In the genomic region with DNA sequence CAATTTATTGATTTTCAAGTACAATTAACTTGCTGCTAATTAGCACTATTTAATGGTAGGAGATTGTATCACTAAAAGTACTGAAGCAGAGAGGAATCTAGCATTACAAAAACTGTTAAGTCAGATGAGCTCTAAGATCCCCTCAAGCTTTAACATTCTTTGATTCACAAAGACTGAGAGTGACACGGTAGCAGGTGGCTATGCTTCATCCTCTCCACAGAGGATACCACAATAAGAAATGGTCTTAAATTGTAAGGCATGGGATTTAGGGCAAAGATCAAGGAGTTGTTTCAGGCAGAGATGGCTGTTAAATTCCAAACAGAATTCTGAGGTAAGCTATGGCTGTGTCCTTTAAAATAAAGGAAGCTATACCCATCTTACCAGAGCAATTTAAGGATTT, we compare ENCODE assay signal across 22 cellular contexts.
DNase-seq lines count a peak whose midpoint lies in the region; ATAC-seq and TF ChIP-seq lines count a peak whose summit lies in the region.
"Had no signal": no experiment of that assay in that cellular context is flagged by ENCODE, and none has a peak within 500 bp of the region (broad histone marks: within the 10 kb centered on the region; RNA-seq: fewer than 3 reads in every experiment).

No MANE protein-coding gene starts in this region.

- H2AFZ ChIP-seq in GM23338 = no peak overlapping the region

- H3K4me1 Mint-ChIP-seq in GM23338 = peaks cover 2% of the 10 kb centered on the region; the same call in 2 of the 3 replicates
- H3K4me1 Mint-ChIP-seq in HFFc6 (ENCODE audit: low read depth) = peaks cover 53% of the 10 kb centered on the region

- H3K27me3 Mint-ChIP-seq in GM23338 (ENCODE audit: insufficient read depth, low read depth, poor library complexity) (peaks cover 3% of the 10 kb centered on the region), HFFc6 (ENCODE audit: insufficient read depth) (no peaks in the 10 kb centered on the region; the same call in 1 of the 2 replicates)
- H3K27me3 Mint-ChIP-seq: CD4-positive, alpha-beta T cell had no signal

- no peaks in the 10 kb centered on the region for H3K27me3 ChIP-seq in GM23338 (ENCODE audit: insufficient read depth)
- H3K27me3 ChIP-seq: BLaER1 treated with 17β-estradiol and CSF1 and Interleukin-3, amounts not matched to agents 10 nM and 100 nM had no signal

- peak; percentile 37 for DNase-seq in GM23338 (ENCODE audit: low spot score)
- no peak for DNase-seq in HFFc6
- peak; percentile 56 for DNase-seq in myocyte (ENCODE audit: low read depth)
- no peak for DNase-seq in activated CD4-positive, alpha-beta T cell treated with anti-CD3 and anti-CD28 coated beads, Interleukin-2, amount 50 U/mL, for 1 hour
- DNase-seq in NCI-H2171 (lab: John Stamatoyannopoulos, UW) = no peak
- DNase-seq: 8988T; ACHN; AML-193; BE2C; CD4-positive, alpha-beta T cell; CD8-positive, alpha-beta memory T cell; DMS 273 treated with DMSO at 0.1 percent for 48 hours; DMS79; EL; GDM1; H9 had no signal

- H3K4me3 ChIP-seq in GM23338 = no peak overlapping the region
- H3K4me3 ChIP-seq: A549; BLaER1 treated with 17β-estradiol and CSF1 and Interleukin-3, amounts not matched to agents 10 nM and 100 nM; GM12878 had no signal

- H3K4me1 ChIP-seq in GM23338 (ENCODE audit: insufficient read depth) = no peaks in the 10 kb centered on the region; the same call in none of the 2 replicates
- H3K4me1 ChIP-seq: BE2C had no signal

- H3K27ac ChIP-seq in GM23338 (ENCODE audit: low read depth) = no peak overlapping the region
- H3K27ac ChIP-seq: BLaER1 treated with 17β-estradiol and CSF1 and Interleukin-3, amounts not matched to agents 10 nM and 100 nM had no signal

- H3K4me3 Mint-ChIP-seq in GM23338 (no peak overlapping the region), HFFc6 (no peak overlapping the region)
- H3K4me3 Mint-ChIP-seq: CD14-positive monocyte; CD4-positive, alpha-beta T cell; CD8-positive, alpha-beta memory T cell; H9 had no signal

- H3K4me2 ChIP-seq in GM23338 = no peak overlapping the region
- H3K4me2 ChIP-seq: A549; BLaER1 treated with 17β-estradiol and CSF1 and Interleukin-3, amounts not matched to agents 10 nM and 100 nM had no signal

- no peaks in the 10 kb centered on the region for H3K79me2 ChIP-seq in GM23338 (replicated peaks; ENCODE audit: insufficient read depth)

- no peaks in the 10 kb centered on the region for H3F3A ChIP-seq in GM23338 (replicated peaks; ENCODE audit: low read depth)

- H3K27ac Mint-ChIP-seq in GM23338 (no peak overlapping the region), HFFc6 (peak overlapping the region; percentile 37)
- H3K27ac Mint-ChIP-seq: CD14-positive monocyte; CD4-positive, alpha-beta T cell; CD8-positive, alpha-beta memory T cell; H9 had no signal

- ATAC-seq in GM23338 (no peak), GM19324 (IDR thresholded peaks at IDR 0.05; ENCODE audit: low FRiP score, unreplicated experiment) (no peak)
- ATAC-seq: A549, GM12878, HCT116 had no signal

- H3K36me3 ChIP-seq in GM23338 (ENCODE audit: insufficient read depth) = no peaks in the 10 kb centered on the region
- H3K36me3 ChIP-seq: BE2C; BLaER1 treated with 17β-estradiol and CSF1 and Interleukin-3, amounts not matched to agents 10 nM and 100 nM had no signal

- TF ChIP-seq CTCF in GM23338 (conservative IDR thresholded peaks at IDR 0.05; ENCODE audit: low read depth in 2 of 2) (no peak), HFFc6 (IDR thresholded peaks at IDR 0.05) (no peak)

- no peaks in the 10 kb centered on the region; the same call in 2 of the 3 replicates for H3K36me3 Mint-ChIP-seq in GM23338 (ENCODE audit: low read depth)
- H3K36me3 Mint-ChIP-seq in HFFc6 (ENCODE audit: low read depth) = peaks cover 13% of the 10 kb centered on the region
- H3K36me3 Mint-ChIP-seq: CD14-positive monocyte; CD8-positive, alpha-beta memory T cell had no signal

- H3K9me3 Mint-ChIP-seq in GM23338 (no peaks in the 10 kb centered on the region), HFFc6 (no peaks in the 10 kb centered on the region)
- H3K9me3 Mint-ChIP-seq: CD14-positive monocyte; CD4-positive, alpha-beta T cell; CD8-positive, alpha-beta memory T cell; H9 had no signal

- no peaks in the 10 kb centered on the region for H4K20me1 ChIP-seq in GM23338 (replicated peaks; ENCODE audit: insufficient read depth)
- H4K20me1 ChIP-seq: BLaER1 treated with 17β-estradiol and CSF1 and Interleukin-3, amounts not matched to agents 10 nM and 100 nM had no signal

- H3K9me2 ChIP-seq in GM23338 (ENCODE audit: insufficient read depth) = no peaks in the 10 kb centered on the region

TF ChIP-seq in GM23338, 12 proteins besides CTCF, POLR2A, EP300 and RAD21:
- TF ChIP-seq CREB1 (CRISPR knock-in tag; IDR thresholded peaks at IDR 0.05; ENCODE audit: low read depth) (no peak), ZNF331 (CRISPR knock-in tag; IDR thresholded peaks at IDR 0.05; ENCODE audit: low read depth) (no peak), STAT1 (IDR thresholded peaks at IDR 0.05; ENCODE audit: unreplicated experiment) (no peak), ZNF114 (CRISPR knock-in tag; IDR thresholded peaks at IDR 0.05) (no peak)
- TF ChIP-seq, protein P1, sequence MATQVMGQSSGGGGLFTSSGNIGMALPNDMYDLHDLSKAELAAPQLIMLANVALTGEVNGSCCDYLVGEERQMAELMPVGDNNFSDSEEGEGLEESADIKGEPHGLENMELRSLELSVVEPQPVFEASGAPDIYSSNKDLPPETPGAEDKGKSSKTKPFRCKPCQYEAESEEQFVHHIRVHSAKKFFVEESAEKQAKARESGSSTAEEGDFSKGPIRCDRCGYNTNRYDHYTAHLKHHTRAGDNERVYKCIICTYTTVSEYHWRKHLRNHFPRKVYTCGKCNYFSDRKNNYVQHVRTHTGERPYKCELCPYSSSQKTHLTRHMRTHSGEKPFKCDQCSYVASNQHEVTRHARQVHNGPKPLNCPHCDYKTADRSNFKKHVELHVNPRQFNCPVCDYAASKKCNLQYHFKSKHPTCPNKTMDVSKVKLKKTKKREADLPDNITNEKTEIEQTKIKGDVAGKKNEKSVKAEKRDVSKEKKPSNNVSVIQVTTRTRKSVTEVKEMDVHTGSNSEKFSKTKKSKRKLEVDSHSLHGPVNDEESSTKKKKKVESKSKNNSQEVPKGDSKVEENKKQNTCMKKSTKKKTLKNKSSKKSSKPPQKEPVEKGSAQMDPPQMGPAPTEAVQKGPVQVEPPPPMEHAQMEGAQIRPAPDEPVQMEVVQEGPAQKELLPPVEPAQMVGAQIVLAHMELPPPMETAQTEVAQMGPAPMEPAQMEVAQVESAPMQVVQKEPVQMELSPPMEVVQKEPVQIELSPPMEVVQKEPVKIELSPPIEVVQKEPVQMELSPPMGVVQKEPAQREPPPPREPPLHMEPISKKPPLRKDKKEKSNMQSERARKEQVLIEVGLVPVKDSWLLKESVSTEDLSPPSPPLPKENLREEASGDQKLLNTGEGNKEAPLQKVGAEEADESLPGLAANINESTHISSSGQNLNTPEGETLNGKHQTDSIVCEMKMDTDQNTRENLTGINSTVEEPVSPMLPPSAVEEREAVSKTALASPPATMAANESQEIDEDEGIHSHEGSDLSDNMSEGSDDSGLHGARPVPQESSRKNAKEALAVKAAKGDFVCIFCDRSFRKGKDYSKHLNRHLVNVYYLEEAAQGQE (IDR thresholded peaks at IDR 0.05; ENCODE audit: unreplicated experiment) = no peak
TF ChIP-seq in GM23338: peak in this region for 0.

Comparison
In these comparisons a context has a peak if more than half of its experiments do, and no peak if none do; other contexts are left out.
1. DNase-seq: peak in GM23338 (single experiment) and myocyte (single experiment); none in HFFc6 (single experiment), activated CD4-positive, alpha-beta T cell treated with anti-CD3 and anti-CD28 coated beads, Interleukin-2, amount 50 U/mL, for 1 hour (single experiment) and NCI-H2171 (single experiment).